ENCODE assay signal across 9 cellular contexts in genomic region chr11:78140392-78141077, GRCh38. TPM values are rescaled to one million over a fixed set of nuclear protein-coding genes. Genes with fewer than 3 reads are reported as not detected.
A peak's percentile ranks its signal among the peaks of the same experiment; 100 is the strongest.
DNase-seq lines count a peak whose midpoint lies in the region; ATAC-seq and TF ChIP-seq lines count a peak whose summit lies in the region.
"Had no signal": no experiment of that assay in that cellular context is flagged by ENCODE, and none has a peak within 500 bp of the region (broad histone marks: within the 10 kb centered on the region; RNA-seq: fewer than 3 reads in every experiment).

No MANE protein-coding gene starts in this region.

- H3K9me2 ChIP-seq in SU-DHL-6 (replicated peaks; ENCODE audit: insufficient read depth, low read length): no peaks in the 10 kb centered on the region

- ATAC-seq in GM19397 (IDR thresholded peaks at IDR 0.05; ENCODE audit: unreplicated experiment): no peak

- H3K27ac ChIP-seq in SU-DHL-6 (ENCODE audit: low read depth, low read length) (no peak overlapping the region), fibroblast of lung (ENCODE audit: insufficient read depth, low read length) (no peak overlapping the region), smooth muscle cell (ENCODE audit: low read depth) (no peak overlapping the region)

- no peaks in the 10 kb centered on the region for H3K9me3 ChIP-seq in SU-DHL-6 (ENCODE audit: insufficient read depth, low read length)
- no peaks in the 10 kb centered on the region for H3K9me3 ChIP-seq in fibroblast of lung (ENCODE audit: control insufficient read depth, insufficient read depth, low read depth, low read length)
- no peaks in the 10 kb centered on the region for H3K9me3 ChIP-seq in smooth muscle cell (replicated peaks; ENCODE audit: low read depth)
- H3K9me3 ChIP-seq: neutrophil had no signal

- peak overlapping the region; percentile 94 for H3K4me2 ChIP-seq in SU-DHL-6 (ENCODE audit: low read depth, low read length, poor library complexity, severe bottlenecking)
- H3K4me2 ChIP-seq in fibroblast of lung (ENCODE audit: extremely low read depth, insufficient read depth, low read length): peak overlapping the region; percentile 21
- peak overlapping the region; percentile 90 for H3K4me2 ChIP-seq in smooth muscle cell

- H3K9ac ChIP-seq in SU-DHL-6 (ENCODE audit: low read length) (peak overlapping the region; percentile 79), fibroblast of lung (ENCODE audit: insufficient read depth, low read length) (no peak overlapping the region), smooth muscle cell (ENCODE audit: low read depth) (peak overlapping the region; percentile 63)

- H3K4me1 ChIP-seq in fibroblast of lung (ENCODE audit: control insufficient read depth, extremely low read depth, insufficient read depth, low read length) (peaks cover 4% of the 10 kb centered on the region), smooth muscle cell (ENCODE audit: low read depth) (peaks cover 11% of the 10 kb centered on the region)

- H4K20me1 ChIP-seq in SU-DHL-6 (ENCODE audit: low read depth, low read length) (no peaks in the 10 kb centered on the region), fibroblast of lung (ENCODE audit: control insufficient read depth, extremely low read depth, insufficient read depth, low read length) (no peaks in the 10 kb centered on the region), smooth muscle cell (ENCODE audit: low read depth) (no peaks in the 10 kb centered on the region)

- H3K27me3 ChIP-seq in SU-DHL-6 (ENCODE audit: low read length) (no peaks in the 10 kb centered on the region), fibroblast of lung (ENCODE audit: control insufficient read depth, insufficient read depth, low read length) (no peaks in the 10 kb centered on the region), smooth muscle cell (ENCODE audit: low read depth) (no peaks in the 10 kb centered on the region)
- H3K27me3 ChIP-seq: neutrophil had no signal

- H3K79me2 ChIP-seq in SU-DHL-6 (ENCODE audit: insufficient read depth, low read length): peaks cover 29% of the 10 kb centered on the region
- H3K79me2 ChIP-seq in fibroblast of lung (ENCODE audit: control insufficient read depth, insufficient read depth, low read length): peaks cover 18% of the 10 kb centered on the region
- peaks cover 20% of the 10 kb centered on the region for H3K79me2 ChIP-seq in smooth muscle cell (ENCODE audit: low read depth)

- H3K36me3 ChIP-seq in SU-DHL-6 (ENCODE audit: low read length): no peaks in the 10 kb centered on the region
- peaks cover 5% of the 10 kb centered on the region for H3K36me3 ChIP-seq in fibroblast of lung (ENCODE audit: control insufficient read depth, insufficient read depth, low read length)
- no peaks in the 10 kb centered on the region for H3K36me3 ChIP-seq in smooth muscle cell (ENCODE audit: low read depth)
- H3K36me3 ChIP-seq: neutrophil had no signal

- TF ChIP-seq CTCF in SU-DHL-6 (IDR thresholded peaks at IDR 0.05; ENCODE audit: insufficient read depth, low read length, poor library complexity, severe bottlenecking) (no peak), fibroblast of lung (conservative IDR thresholded peaks at IDR 0.05 in 1 of 2, IDR thresholded peaks at IDR 0.05 in 1 of 2; ENCODE audit: low read depth in 1 of 2, low read length in 2 of 2) (no peak), smooth muscle cell (IDR thresholded peaks at IDR 0.05; ENCODE audit: borderline replicate concordance, insufficient read depth, poor library complexity, severe bottlenecking) (no peak)

- 42% methylated on average over 17 of the region's 17 CpGs for WGBS in smooth muscle cell (ENCODE audit: low lambda C conversion rate)

- H2AFZ ChIP-seq in SU-DHL-6 (ENCODE audit: low read depth, low read length, severe bottlenecking): no peak overlapping the region
- no peak overlapping the region for H2AFZ ChIP-seq in fibroblast of lung (ENCODE audit: low read length)
- H2AFZ ChIP-seq in smooth muscle cell (ENCODE audit: low read depth): peak overlapping the region; percentile 68

- peak in 2 of 3 experiments; percentile 29 to 53 for DNase-seq in NCI-H1417 (lab: John Stamatoyannopoulos, UW)
- DNase-seq in NCI-H1417 treated with DMSO at 0.1 percent for 48 hours (lab: John Stamatoyannopoulos, UW): no peak
- no peak for DNase-seq in fibroblast of lung (ENCODE audit: low read depth in 2 of 2)
- DNase-seq in smooth muscle cell (lab: John Stamatoyannopoulos, UW; ENCODE audit: unreplicated experiment): no peak
- DNase-seq in DMS153 treated with DMSO at 0.1 percent for 48 hours (lab: John Stamatoyannopoulos, UW; ENCODE audit: unreplicated experiment): no peak
- DNase-seq in AG20443 (ENCODE audit: low spot score): no peak

- H3F3A ChIP-seq in SU-DHL-6 (ENCODE audit: insufficient read depth) (no peaks in the 10 kb centered on the region), smooth muscle cell (ENCODE audit: low read depth) (no peaks in the 10 kb centered on the region)

- H3K4me3 ChIP-seq in SU-DHL-6 (ENCODE audit: insufficient read depth, low read length, poor library complexity, severe bottlenecking) (peak overlapping the region; percentile 97), fibroblast of lung (replicated peaks in 1 of 4; ENCODE audit: control extremely low read depth in 1 of 4, insufficient read depth in 1 of 4, low read depth in 3 of 4, low read length in 4 of 4) (peak overlapping the region in 3 of 4 experiments; percentile 81 to 97 (median 87)), smooth muscle cell (peak overlapping the region; percentile 89)

RNA-seq across cellular contexts. Expression of gene ALG8, which starts 1.1 kb away (rescaled TPM):
- total RNA-seq in fibroblast of lung: 30.3 and 33.7 TPM in 2 replicates
- 49.6 and 62.5 TPM in 2 replicates for polyA plus RNA-seq in fibroblast of lung
- polyA plus RNA-seq in fibroblast of lung (2012): 26.6 and 37.7 TPM in 2 replicates
- polyA minus RNA-seq in fibroblast of lung (ENCODE audit: low replicate concordance): 37.0 and 47.4 TPM in 2 replicates
- total RNA-seq in smooth muscle cell: 68.3 and 103 TPM in 2 replicates
- polyA plus RNA-seq in smooth muscle cell: 62.0 and 66.4 TPM in 2 replicates

RNA-seq across cellular contexts. Expression of gene KCTD21, which starts 47.9 kb away (rescaled TPM):
- total RNA-seq in fibroblast of lung: 7.2 and 8.1 TPM in 2 replicates
- 13.0 and 15.9 TPM in 2 replicates for polyA plus RNA-seq in fibroblast of lung
- polyA plus RNA-seq in fibroblast of lung (2012): 9.3 and 11.2 TPM in 2 replicates
- polyA minus RNA-seq in fibroblast of lung (ENCODE audit: low replicate concordance): 58.3 and 89.2 TPM in 2 replicates
- total RNA-seq in smooth muscle cell: 18.5 and 23.5 TPM in 2 replicates
- polyA plus RNA-seq in smooth muscle cell: 4.9 and 6.6 TPM in 2 replicates

RNA-seq across cellular contexts. Expression of gene USP35, which starts 48.2 kb away (rescaled TPM):
- total RNA-seq in fibroblast of lung (7.2 and 13.0 TPM in 2 replicates), smooth muscle cell (9.5 and 10.5 TPM in 2 replicates)
- polyA plus RNA-seq in fibroblast of lung (4.6 and 4.8 TPM in 2 replicates), smooth muscle cell (4.5 and 7.3 TPM in 2 replicates)
- polyA plus RNA-seq in fibroblast of lung (2012): 6.2 and 6.8 TPM in 2 replicates
- 10.7 and 32.1 TPM in 2 replicates for polyA minus RNA-seq in fibroblast of lung (ENCODE audit: low replicate concordance)

Comparison
In these comparisons a context has a peak if more than half of its experiments do, and no peak if none do; other contexts are left out.
1. DNase-seq: peak in NCI-H1417 (2 of 3); none in NCI-H1417 treated with DMSO at 0.1 percent for 48 hours (single experiment), fibroblast of lung (0 of 2), smooth muscle cell (single experiment), DMS153 treated with DMSO at 0.1 percent for 48 hours (single experiment) and AG20443 (single experiment).
2. H3K4me2 ChIP-seq: peak in every context shown above with its lines; median percentile 94 in SU-DHL-6; 90 in smooth muscle cell; 21 in fibroblast of lung.
3. Peak in every context shown above with its lines, with median percentiles within 50 percentile points of each other: H3K4me3 ChIP-seq.